ENCODE assay signal across 26 cellular contexts in genomic region chr19:33902395-33902794, GRCh38.
DNase-seq lines count a peak whose midpoint lies in the region; ATAC-seq, FAIRE-seq and TF ChIP-seq lines count a peak whose summit lies in the region.
"Had no signal": no experiment of that assay in that cellular context is flagged by ENCODE, and none has a peak within 500 bp of the region (broad histone marks: within the 10 kb centered on the region; RNA-seq: fewer than 3 reads in every experiment).

No MANE protein-coding gene starts in this region.

- no peak for TF ChIP-seq EP300 in A549 (IDR thresholded peaks at IDR 0.05)

- no peak overlapping the region for H3K4me3 Mint-ChIP-seq in Caco-2 (ENCODE audit: unreplicated experiment)
- H3K4me3 Mint-ChIP-seq: CD4-positive, alpha-beta memory T cell; CD4-positive, CD25-positive, alpha-beta regulatory T cell; CD8-positive, alpha-beta memory T cell had no signal

- 4% methylated on average over 3 of the region's 3 CpGs for WGBS in A549 (ENCODE audit: missing lambda C conversion rate)
- 26 to 30% methylated on average over 3 of the region's 3 CpGs for WGBS in body of pancreas, 2 donors

- no peaks in the 10 kb centered on the region for H3K27me3 ChIP-seq in body of pancreas
- no peaks in the 10 kb centered on the region for H3K27me3 ChIP-seq in Caco-2 (replicated peaks; ENCODE audit: control insufficient read depth, insufficient read depth, low read length)

- ATAC-seq in A549 (no peak), body of pancreas (no peak)
- ATAC-seq: GM12878 had no signal

- H3K27ac ChIP-seq in A549 (no peak overlapping the region), HEK293 (ENCODE audit: extremely low read depth, low read depth, low read length) (no peak overlapping the region), body of pancreas (peak overlapping the region in 3 of 4 donors; percentile 62 to 98 (median 80))
- H3K27ac ChIP-seq: 22Rv1, BLaER1 had no signal

- H3K4me3 ChIP-seq in A549, result no peak overlapping the region
- no peak overlapping the region for H3K4me3 ChIP-seq in HEK293 (ENCODE audit: low read depth, low read length)
- no peak overlapping the region for H3K4me3 ChIP-seq in body of pancreas
- no peak overlapping the region for H3K4me3 ChIP-seq in Caco-2 (ENCODE audit: low read depth, low read length)
- H3K4me3 ChIP-seq: BLaER1, GM12878 had no signal

- POLR2A ChIA-PET in A549 (lab: Yijun Ruan, JAX), result no interaction called here
- POLR2A ChIA-PET in HEK293 (lab: Yijun Ruan, JAX), result no interaction called here
- POLR2A ChIA-PET in Caco-2 (lab: Charles Lee), result interaction anchor here (0.5 kb wide), 1 partner anchor 775 kb away, joined by 3 read pairs; the partner anchor contains the start of gene ZNF302

- TF ChIP-seq POLR2A in A549 (IDR thresholded peaks at IDR 0.05; ENCODE audit: low read length) (no peak), body of pancreas (IDR thresholded peaks at IDR 0.05) (no peak)

- peaks cover 28% of the 10 kb centered on the region for H3K9me3 ChIP-seq in A549
- H3K9me3 ChIP-seq in HEK293 (ENCODE audit: control insufficient read depth, insufficient read depth, low read depth, low read length), result peaks cover 4% of the 10 kb centered on the region; the same call in 1 of the 2 replicates
- H3K9me3 ChIP-seq in body of pancreas, result peaks cover 0 to 6% (median 0%) of the 10 kb centered on the region in 3 donors
- H3K9me3 ChIP-seq in Caco-2, result peaks cover 12% of the 10 kb centered on the region
- H3K9me3 ChIP-seq: BE2C had no signal

- peak overlapping the region; percentile 46; the same call in 1 of the 3 replicates for H3K4me2 ChIP-seq in A549
- H3K4me2 ChIP-seq: BLaER1 had no signal

- H3K27ac Mint-ChIP-seq in Caco-2 (ENCODE audit: unreplicated experiment), result no peak overlapping the region
- H3K27ac Mint-ChIP-seq: CD14-positive monocyte; CD4-positive, alpha-beta memory T cell; CD4-positive, CD25-positive, alpha-beta regulatory T cell; CD8-positive, alpha-beta memory T cell had no signal

- no peaks in the 10 kb centered on the region for H3K4me1 Mint-ChIP-seq in Caco-2 (ENCODE audit: low read depth, unreplicated experiment)

- H3K36me3 ChIP-seq in HEK293 (ENCODE audit: control insufficient read depth in 2 of 2, insufficient read depth in 1 of 2, low read length in 2 of 2), result no peaks in the 10 kb centered on the region; a peak in 1 of 3 replicates
- H3K36me3 ChIP-seq in body of pancreas (replicated peaks in 1 of 2; ENCODE audit: insufficient read depth in 1 of 2, low read depth in 2 of 2), result no peaks in the 10 kb centered on the region
- no peaks in the 10 kb centered on the region for H3K36me3 ChIP-seq in Caco-2 (ENCODE audit: control insufficient read depth, insufficient read depth, low read length)
- H3K36me3 ChIP-seq: BE2C, BLaER1 had no signal

- H3K36me3 Mint-ChIP-seq in Caco-2 (ENCODE audit: insufficient read depth, unreplicated experiment), result no peaks in the 10 kb centered on the region
- H3K36me3 Mint-ChIP-seq: CD14-positive monocyte; CD4-positive, CD25-positive, alpha-beta regulatory T cell had no signal

- peaks cover 18% of the 10 kb centered on the region for H3K9me3 Mint-ChIP-seq in Caco-2 (ENCODE audit: unreplicated experiment)

- no peak for FAIRE-seq in A549 (lab: Jason Lieb, UNC)
- FAIRE-seq: GM12878, GM12892, GM18507 had no signal

- intact Hi-C loops in body of pancreas (cut with DNase I), result no loop called here
- intact Hi-C loops in Caco-2 (cut with micrococcal nuclease; ENCODE audit: unreplicated experiment), result no loop called here

- DNase-seq in A549 (ENCODE audit: low read depth in 1 of 2, low spot score in 1 of 2) (no peak), body of pancreas (no peak), NCI-H226 (no peak), Caco-2 (no peak), Kasumi-1 (lab: John Stamatoyannopoulos, UW) (no peak)
- DNase-seq: ACHN; BE2C; C1 segment of cervical spinal cord; CD4-positive, alpha-beta memory T cell; CD4-positive, CD25-positive, alpha-beta regulatory T cell; CD8-positive, alpha-beta memory T cell; COR-L47; DMS 273 treated with DMSO at 0.1 percent for 48 hours; DMS153; DMS53; DMS79; DND-41; EL; GDM1 had no signal

- 0 out of 3 replicates have a peak, but pooled peaks cover 9% of the 10 kb centered on the region for H3K4me1 ChIP-seq in A549
- H3K4me1 ChIP-seq in HEK293 (ENCODE audit: control insufficient read depth, insufficient read depth, low read length), result peaks cover 23% of the 10 kb centered on the region
- H3K4me1 ChIP-seq in body of pancreas, result peaks cover 59% of the 10 kb centered on the region
- H3K4me1 ChIP-seq in Caco-2, result peaks cover 5% of the 10 kb centered on the region
- H3K4me1 ChIP-seq: BE2C had no signal

- H3K27me3 Mint-ChIP-seq in Caco-2 (ENCODE audit: insufficient read depth, unreplicated experiment), result no peaks in the 10 kb centered on the region

- CTCF ChIA-PET in A549 (lab: Yijun Ruan, JAX) (interaction anchor here (1.0 kb wide), 1 partner anchor 108 kb away, joined by 4 read pairs; no protein-coding TSS in a partner anchor), HEK293 (lab: Yijun Ruan, JAX) (interaction anchor here (0.6 kb wide), 1 partner anchor 87 kb away, joined by 3 read pairs; no protein-coding TSS in a partner anchor), Caco-2 (lab: Charles Lee) (no interaction called here)

- no peak for TF ChIP-seq RAD21 in A549 (conservative IDR thresholded peaks at IDR 0.05 in 1 of 2, IDR thresholded peaks at IDR 0.05 in 1 of 2)

- BruUV-seq in Caco-2 (replicated peaks; lab: Mats Ljungman, UMichigan), result no TSS peak

- TF ChIP-seq CTCF in A549 (IDR thresholded peaks at IDR 0.05) (no peak), HEK293 (tag by site-specific recombination; IDR thresholded peaks at IDR 0.05) (no peak), body of pancreas (IDR thresholded peaks at IDR 0.05) (no peak), Caco-2 (IDR thresholded peaks at IDR 0.05; ENCODE audit: insufficient read depth in 1 of 2, low read depth in 1 of 2, low read length in 1 of 2, severe bottlenecking in 1 of 2, unreplicated experiment in 1 of 2) (no peak)

TF ChIP-seq in A549, 52 proteins besides CTCF, POLR2A, EP300 and RAD21:
- TF ChIP-seq CEBPB (IDR thresholded peaks at IDR 0.05) (no peak), NR3C1 (IDR thresholded peaks at IDR 0.05) (no peak), ATOH8 (CRISPR knock-in tag; IDR thresholded peaks at IDR 0.05; ENCODE audit: low read depth) (no peak), SREBF2 (IDR thresholded peaks at IDR 0.05) (no peak), ZSCAN20 (CRISPR knock-in tag; IDR thresholded peaks at IDR 0.05) (no peak), NPAS2 (CRISPR knock-in tag; IDR thresholded peaks at IDR 0.05; ENCODE audit: borderline replicate concordance) (no peak), HEYL (CRISPR knock-in tag; IDR thresholded peaks at IDR 0.05) (no peak), NFE2L2 (conservative IDR thresholded peaks at IDR 0.05; ENCODE audit: low read length) (no peak), HDAC2 (IDR thresholded peaks at IDR 0.05) (no peak)

TF ChIP-seq in HEK293, 187 proteins besides CTCF, POLR2A, EP300 and RAD21 (continues in another document):
- TF ChIP-seq ZNF623 (tag by site-specific recombination; IDR thresholded peaks at IDR 0.05) (no peak), ZNF280D (tag by site-specific recombination; IDR thresholded peaks at IDR 0.05) (no peak), ZNF140 (tag by site-specific recombination; IDR thresholded peaks at IDR 0.05) (no peak), ZNF423 (tag by site-specific recombination; IDR thresholded peaks at IDR 0.05) (peak; percentile 83), ZNF664 (tag by site-specific recombination; IDR thresholded peaks at IDR 0.05) (no peak), ZIC2 (tag by site-specific recombination; IDR thresholded peaks at IDR 0.05) (peak; percentile 88), ZNF416 (tag by site-specific recombination; IDR thresholded peaks at IDR 0.05) (no peak)
- TF ChIP-seq, protein P1, sequence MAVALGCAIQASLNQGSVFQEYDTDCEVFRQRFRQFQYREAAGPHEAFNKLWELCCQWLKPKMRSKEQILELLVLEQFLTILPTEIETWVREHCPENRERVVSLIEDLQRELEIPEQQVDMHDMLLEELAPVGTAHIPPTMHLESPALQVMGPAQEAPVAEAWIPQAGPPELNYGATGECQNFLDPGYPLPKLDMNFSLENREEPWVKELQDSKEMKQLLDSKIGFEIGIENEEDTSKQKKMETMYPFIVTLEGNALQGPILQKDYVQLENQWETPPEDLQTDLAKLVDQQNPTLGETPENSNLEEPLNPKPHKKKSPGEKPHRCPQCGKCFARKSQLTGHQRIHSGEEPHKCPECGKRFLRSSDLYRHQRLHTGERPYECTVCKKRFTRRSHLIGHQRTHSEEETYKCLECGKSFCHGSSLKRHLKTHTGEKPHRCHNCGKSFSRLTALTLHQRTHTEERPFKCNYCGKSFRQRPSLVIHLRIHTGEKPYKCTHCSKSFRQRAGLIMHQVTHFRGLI (tag by site-specific recombination; IDR thresholded peaks at IDR 0.05), result no peak

Comparison
In these comparisons a context has a peak if more than half of its experiments do, and no peak if none do; other contexts are left out.
1. H3K27ac ChIP-seq: peak in body of pancreas (3 of 4); none in A549 (0 of 2) and HEK293 (single experiment).